8 cellular contexts compared by ENCODE assay signal in the genomic region with DNA sequence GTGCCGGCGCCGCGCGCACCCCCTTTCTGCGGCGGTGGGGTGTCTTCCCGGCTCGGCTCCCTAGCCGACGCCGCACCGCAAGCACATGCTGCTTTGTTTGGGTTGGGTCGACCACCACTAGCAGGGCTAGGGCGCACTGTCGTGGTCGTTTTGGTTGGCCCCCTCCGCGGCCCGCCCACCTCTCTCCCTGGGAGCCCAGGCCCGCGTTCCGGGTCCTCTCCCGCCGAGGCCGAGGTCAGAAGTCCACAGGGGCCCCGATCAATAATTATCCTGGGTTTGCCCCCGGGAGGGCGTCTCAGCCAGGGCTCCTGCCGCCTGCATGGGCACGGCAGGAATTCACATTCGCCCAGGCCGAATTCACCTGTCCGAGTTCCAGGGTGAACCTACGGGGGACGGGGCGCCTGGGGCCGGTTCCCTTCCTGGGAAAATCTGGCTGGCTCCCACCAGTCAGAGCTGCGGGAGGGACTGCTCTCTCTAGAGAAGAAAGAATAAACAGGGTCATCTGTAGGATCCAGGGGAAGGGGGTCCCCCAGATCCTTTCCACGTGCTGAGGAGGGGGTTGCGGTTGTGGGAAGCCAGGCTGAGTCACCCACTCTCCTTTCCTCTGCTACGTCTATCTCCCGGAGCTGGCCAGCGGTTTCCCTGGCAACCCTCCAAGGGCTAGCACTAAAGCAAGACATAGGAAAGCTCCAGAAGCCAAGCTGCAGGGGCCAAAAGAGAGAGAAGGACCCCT. TPM values are rescaled to one million over a fixed set of nuclear protein-coding genes. Genes with fewer than 3 reads are reported as not detected.
DNase-seq lines count a peak whose midpoint lies in the region; ATAC-seq and TF ChIP-seq lines count a peak whose summit lies in the region.

No MANE protein-coding gene starts in this region.

- POLR2A ChIA-PET in PC-9 (lab: Charles Lee; ENCODE audit: unreplicated experiment), result interaction anchor here (0.8 kb wide), 1 partner anchor 720 kb away, joined by 7 read pairs; no protein-coding TSS in a partner anchor

- peak overlapping the region; percentile 59 for H3K4me3 ChIP-seq in PC-9
- peak overlapping the region; percentile 66 for H3K4me3 ChIP-seq in astrocyte of the cerebellum (ENCODE audit: low read depth, low read length)
- peak overlapping the region; percentile 79 for H3K4me3 ChIP-seq in iPS-11a (ENCODE audit: low read depth, low read length)

- peaks cover 24% of the 10 kb centered on the region for H3K4me1 ChIP-seq in PC-9 (replicated peaks; ENCODE audit: insufficient read depth)

- DNase-seq in EL (peak; percentile 84), PC-9 (peak; percentile 54 to 67), astrocyte of the cerebellum (ENCODE audit: low read depth) (peak; percentile 74), renal cortical epithelial cell (ENCODE audit: low read depth) (peak; percentile 78), OCI-M2 (lab: John Stamatoyannopoulos, UW; ENCODE audit: unreplicated experiment) (no peak)

- no peaks in the 10 kb centered on the region for H3K27me3 ChIP-seq in PC-9 (ENCODE audit: insufficient read depth, low read depth)

- H3K9me3 ChIP-seq in PC-9 (ENCODE audit: insufficient read depth, low read depth), result no peaks in the 10 kb centered on the region

- peaks cover 40% of the 10 kb centered on the region for H3K79me2 ChIP-seq in PC-9 (ENCODE audit: low read depth)

- H3K4me2 ChIP-seq in PC-9, result peak overlapping the region; percentile 78

- intact Hi-C loops in PC-9 (cut with micrococcal nuclease; ENCODE audit: unreplicated experiment), result no loop called here

- TF ChIP-seq CTCF in PC-9 (conservative IDR thresholded peaks at IDR 0.05) (no peak), astrocyte of the cerebellum (IDR thresholded peaks at IDR 0.05; ENCODE audit: low read depth, low read length, missing control alignments) (no peak)

- ATAC-seq in HG02943 (IDR thresholded peaks at IDR 0.05; ENCODE audit: low read depth, unreplicated experiment) (peak; percentile 14), GM18873 (IDR thresholded peaks at IDR 0.05; ENCODE audit: low FRiP score, unreplicated experiment) (no peak)

- CTCF ChIA-PET in PC-9 (lab: Charles Lee), result no interaction called here

- in situ Hi-C loops in astrocyte of the cerebellum (cut with HindIII; ENCODE audit: low sequenced_read_pairs), result no loop called here

- H3F3A ChIP-seq in PC-9 (ENCODE audit: insufficient read depth, low read depth), result peaks cover 4% of the 10 kb centered on the region; the same call in 1 of the 2 replicates

- BruUV-seq in PC-9 (replicated peaks; lab: Mats Ljungman, UMichigan), result TSS peak; percentile 73

- no peaks in the 10 kb centered on the region for H4K20me1 ChIP-seq in PC-9 (ENCODE audit: insufficient read depth)

- peak overlapping the region; percentile 99 for H2AFZ ChIP-seq in PC-9

- no peaks in the 10 kb centered on the region for H3K9me2 ChIP-seq in PC-9 (ENCODE audit: insufficient read depth)

- H3K36me3 ChIP-seq in PC-9 (ENCODE audit: low read depth), result no peaks in the 10 kb centered on the region

- H3K27ac ChIP-seq in PC-9, result peak overlapping the region; percentile 66

RNA-seq across cellular contexts. Expression of a gene that starts 0.6 kb away (rescaled TPM):
- total RNA-seq in PC-9 (2021), result 19.5 and 21.1 TPM in 2 replicates
- 17.2 and 27.2 TPM in 2 replicates for total RNA-seq in renal cortical epithelial cell

RNA-seq across cellular contexts. Expression of a gene that starts 11.5 kb away (rescaled TPM):
- total RNA-seq in PC-9 (2021) (3.4 and 12.1 TPM in 2 replicates), renal cortical epithelial cell (12.2 and 25.7 TPM in 2 replicates)
